11 cellular contexts compared by ENCODE assay signal in the genomic region with DNA sequence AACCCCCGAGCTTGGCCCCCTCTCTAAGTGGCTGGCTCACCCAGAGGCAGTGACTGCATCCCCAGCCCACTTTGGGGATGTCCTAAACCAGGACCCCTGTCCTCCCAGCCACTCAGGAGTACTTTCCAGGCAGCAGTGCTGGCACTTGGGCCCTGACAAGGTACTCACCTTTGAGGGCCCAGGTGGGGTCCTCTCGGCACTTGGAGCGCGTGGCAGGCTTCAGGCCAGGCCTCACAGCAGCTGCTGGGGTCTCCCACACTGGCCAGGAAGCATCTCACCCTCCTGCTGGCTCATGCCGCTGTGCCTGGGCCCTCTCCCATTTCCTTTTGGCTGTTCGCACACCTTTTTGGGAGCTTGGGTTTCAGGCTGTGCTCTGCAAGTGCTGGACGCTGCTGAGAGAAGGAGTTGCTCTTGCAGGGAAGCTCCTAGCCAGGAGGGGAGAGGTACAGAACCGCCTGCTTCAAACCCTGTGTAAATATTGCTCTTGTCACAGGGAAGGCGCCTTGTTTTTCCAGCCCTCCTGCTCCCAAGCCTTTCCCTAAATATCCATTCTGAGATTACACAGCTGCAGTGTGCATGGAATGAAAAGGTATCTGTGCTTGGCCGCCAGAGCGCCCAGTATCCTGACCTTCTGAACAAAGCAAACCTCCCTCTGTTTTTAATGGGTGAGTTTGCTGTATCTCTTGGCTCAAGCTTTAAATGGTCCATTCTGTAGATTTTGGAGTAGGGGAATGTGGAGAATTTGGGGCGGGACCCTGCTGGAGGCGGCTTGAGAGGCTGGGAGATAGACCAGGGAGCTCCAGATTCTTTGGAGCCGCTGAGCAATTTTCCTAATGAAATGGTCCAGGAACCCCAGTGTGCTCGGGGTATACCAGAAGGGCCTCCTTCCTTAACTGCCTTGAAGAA. TPM values are rescaled to one million over a fixed set of nuclear protein-coding genes. Genes with fewer than 3 reads are reported as not detected.
DNase-seq lines count a peak whose midpoint lies in the region; ATAC-seq and TF ChIP-seq lines count a peak whose summit lies in the region.
"Had no signal": no experiment of that assay in that cellular context is flagged by ENCODE, and none has a peak within 500 bp of the region (broad histone marks: within the 10 kb centered on the region; RNA-seq: fewer than 3 reads in every experiment).

No MANE protein-coding gene starts in this region.

- POLR2A ChIA-PET in HEK293 (lab: Yijun Ruan, JAX), result interaction anchor here (0.8 kb wide), 1 partner anchor 157 kb away, joined by 3 read pairs; a partner anchor contains a TSS

- H3K9me3 ChIP-seq in HEK293 (ENCODE audit: control insufficient read depth, insufficient read depth, low read depth, low read length) (no peaks in the 10 kb centered on the region), right atrium auricular region (peaks cover 0 to 3% of the 10 kb centered on the region in 2 donors), prostate gland (no peaks in the 10 kb centered on the region)
- H3K9me3 ChIP-seq: HAP-1 had no signal

- ATAC-seq in SK-N-SH treated with all-trans-retinoic acid at 6 μM for 48 hours (no peak), esophagus mucosa (no peak), GM18868 (IDR thresholded peaks at IDR 0.05; ENCODE audit: unreplicated experiment) (no peak)

- no peak overlapping the region for H3K4me3 ChIP-seq in HEK293 (ENCODE audit: low read depth, low read length)
- H3K4me3 ChIP-seq in right atrium auricular region, result no peak overlapping the region
- no peak overlapping the region for H3K4me3 ChIP-seq in prostate gland
- H3K4me3 ChIP-seq: HAP-1 had no signal

- peak; percentile 62 for DNase-seq in SHP77 treated with DMSO at 0.1 percent for 48 hours (lab: John Stamatoyannopoulos, UW)
- no peak for DNase-seq in right atrium auricular region (ENCODE audit: low spot score)
- peak; percentile 53 for DNase-seq in prostate gland (ENCODE audit: low spot score)
- DNase-seq in NCI-H1436 treated with DMSO at 0.1 percent for 48 hours (lab: John Stamatoyannopoulos, UW), result no peak
- DNase-seq: activated CD4-positive, alpha-beta T cell treated with anti-CD3 and anti-CD28 coated beads for 48 hours; natural killer cell had no signal

- H3K27me3 ChIP-seq in right atrium auricular region (no peaks in the 10 kb centered on the region), prostate gland (replicated peaks; ENCODE audit: insufficient read depth) (no peaks in the 10 kb centered on the region)

- peaks cover 0 to 82% of the 10 kb centered on the region in 2 experiments; a peak in 1 of 3 replicates for H3K36me3 ChIP-seq in HEK293 (ENCODE audit: control insufficient read depth in 2 of 2, insufficient read depth in 1 of 2, low read length in 2 of 2)
- peaks cover 17% of the 10 kb centered on the region for H3K36me3 ChIP-seq in right atrium auricular region
- peaks cover 6 to 10% of the 10 kb centered on the region in 2 donors for H3K36me3 ChIP-seq in prostate gland

- no peak for TF ChIP-seq POLR2A in prostate gland (IDR thresholded peaks at IDR 0.05)

- CTCF ChIA-PET in HEK293 (lab: Yijun Ruan, JAX), result interaction anchor here (0.7 to 4.6 kb wide), 4 partner anchors 13 to 162 kb away, joined by 3 to 34 read pairs (median 4); no protein-coding TSS in a partner anchor

- H3K27ac ChIP-seq in HEK293 (ENCODE audit: extremely low read depth, low read depth, low read length) (no peak overlapping the region), right atrium auricular region (peak overlapping the region; percentile 57 to 67), prostate gland (peak overlapping the region; percentile 83 to 84)

- intact Hi-C loops in prostate gland (cut with DNase I), result loop anchor here (5.0 kb wide), 1 partner anchor 93 kb away; no protein-coding TSS in a partner anchor

- H3K4me1 ChIP-seq in HEK293 (ENCODE audit: control insufficient read depth, insufficient read depth, low read length), result no peaks in the 10 kb centered on the region
- peaks cover 0 to 60% of the 10 kb centered on the region in 2 donors for H3K4me1 ChIP-seq in right atrium auricular region
- peaks cover 20% of the 10 kb centered on the region for H3K4me1 ChIP-seq in prostate gland (replicated peaks)
- H3K4me1 ChIP-seq: HAP-1 had no signal

- 32% methylated on average over 15 of the region's 15 CpGs for WGBS in prostate gland

- TF ChIP-seq CTCF in HEK293 (tag by site-specific recombination; IDR thresholded peaks at IDR 0.05), result no peak
- TF ChIP-seq CTCF in right atrium auricular region (IDR thresholded peaks at IDR 0.05), result no peak
- TF ChIP-seq CTCF in prostate gland (IDR thresholded peaks at IDR 0.05), result peak in 1 of 4 experiments; percentile 24

TF ChIP-seq in HEK293, 187 proteins besides CTCF, POLR2A, EP300 and RAD21:
- TF ChIP-seq WT1 (tag by site-specific recombination; IDR thresholded peaks at IDR 0.05), result 0 out of 2 replicates have a peak, but pooled peaks have one; percentile 18
- no peak for TF ChIP-seq GLIS2 (tag by site-specific recombination; IDR thresholded peaks at IDR 0.05)

TF ChIP-seq in SK-N-SH treated with all-trans-retinoic acid at 6 μM for 48 hours, 23 proteins besides CTCF, POLR2A, EP300 and RAD21:
- TF ChIP-seq OSR1 (CRISPR knock-in tag; IDR thresholded peaks at IDR 0.05) (no peak), ZNF565 (CRISPR knock-in tag; conservative IDR thresholded peaks at IDR 0.05; ENCODE audit: low read depth) (no peak), GLIS3 (CRISPR knock-in tag; IDR thresholded peaks at IDR 0.05) (no peak), ZFP3 (CRISPR knock-in tag; IDR thresholded peaks at IDR 0.05) (no peak), ARNTL (CRISPR knock-in tag; IDR thresholded peaks at IDR 0.05; ENCODE audit: borderline replicate concordance, low read depth) (no peak)

RNA-seq across cellular contexts. Expression of a gene that starts 45.6 kb away (rescaled TPM):
- total RNA-seq in right atrium auricular region (10 to 100 TPM in 1 of 2 donors, 1 to 10 TPM in 1; 1.5 to 11.5 TPM), prostate gland (1 to 10 TPM; 1.4 to 2.3 TPM), esophagus mucosa (2.7 TPM)

Comparison
In these comparisons a context has a peak if more than half of its experiments do, and no peak if none do; other contexts are left out.
1. DNase-seq: peak in SHP77 treated with DMSO at 0.1 percent for 48 hours (single experiment) and prostate gland (single experiment); none in right atrium auricular region (single experiment) and NCI-H1436 treated with DMSO at 0.1 percent for 48 hours (single experiment).